ENCODE assay signal across 11 cellular contexts in the genomic region with DNA sequence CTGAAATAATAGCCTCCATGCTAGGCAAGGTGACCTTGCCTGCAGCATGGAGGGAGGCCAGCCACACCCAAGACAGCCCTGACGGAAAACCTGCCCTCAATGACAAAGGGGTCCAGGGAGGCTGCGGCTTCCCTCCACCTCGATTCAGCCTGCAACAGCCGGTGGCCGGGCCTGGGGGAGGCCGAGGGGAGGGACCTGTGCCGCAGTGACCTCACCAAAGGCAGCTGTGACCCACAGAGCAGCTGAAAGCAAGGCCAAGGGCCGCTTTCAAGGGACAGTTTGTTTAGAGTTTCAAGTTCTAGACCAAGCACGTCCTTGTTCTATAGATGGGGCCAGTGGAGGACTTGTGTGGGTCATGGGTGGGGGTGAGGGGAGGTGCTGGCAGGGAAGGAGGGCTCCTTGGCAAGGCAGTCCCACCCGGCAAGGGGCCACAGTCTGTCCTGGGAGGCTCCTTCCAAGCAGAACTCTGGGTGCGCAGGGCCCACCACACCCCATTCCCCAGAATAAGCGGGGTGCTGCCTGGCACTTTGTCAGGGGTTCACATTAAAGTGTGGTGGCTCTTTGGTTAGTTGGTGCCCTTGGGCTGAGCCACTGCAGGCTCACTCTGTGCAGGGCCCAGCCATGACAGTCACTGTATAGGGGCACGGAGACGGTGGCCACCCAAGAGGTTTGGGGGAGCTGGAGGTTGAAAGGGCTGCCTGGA.
DNase-seq lines count a peak whose midpoint lies in the region; FAIRE-seq and TF ChIP-seq lines count a peak whose summit lies in the region.
"Had no signal": no experiment of that assay in that cellular context is flagged by ENCODE, and none has a peak within 500 bp of the region (broad histone marks: within the 10 kb centered on the region; RNA-seq: fewer than 3 reads in every experiment).

No MANE protein-coding gene starts in this region.

- peaks cover 70% of the 10 kb centered on the region for H3K4me1 Mint-ChIP-seq in nephron progenitor cell
- H3K4me1 Mint-ChIP-seq in type B pancreatic cell (ENCODE audit: unreplicated experiment): peaks cover 70% of the 10 kb centered on the region

- H3K27me3 ChIP-seq in Peyer's patch (no peaks in the 10 kb centered on the region), esophagus squamous epithelium (no peaks in the 10 kb centered on the region)

- H3K27me3 Mint-ChIP-seq in nephron progenitor cell (ENCODE audit: low read depth, poor library complexity) (peaks cover 6% of the 10 kb centered on the region), type B pancreatic cell (no peaks in the 10 kb centered on the region)
- H3K27me3 Mint-ChIP-seq: activated B cell treated with CpG ODN at 0.5 μM for 24 hours had no signal

- H3K27ac Mint-ChIP-seq in nephron progenitor cell (peak overlapping the region; percentile 64), type B pancreatic cell (peak overlapping the region; percentile 83)
- H3K27ac Mint-ChIP-seq: activated B cell treated with CpG ODN at 0.5 μM for 24 hours had no signal

- 54 to 69% methylated on average over 4 to 12 of the region's 14 CpGs for WGBS in esophagus squamous epithelium, 2 donors

- H3K36me3 Mint-ChIP-seq in nephron progenitor cell (ENCODE audit: low read depth) (peaks cover 27% of the 10 kb centered on the region), type B pancreatic cell (peaks cover 28% of the 10 kb centered on the region)

- peak in 1 of 3 donors; percentile 46 for DNase-seq in Peyer's patch
- DNase-seq in esophagus squamous epithelium (lab: John Stamatoyannopoulos, UW): no peak
- no peak for DNase-seq in nephron progenitor cell
- DNase-seq in type B pancreatic cell (ENCODE audit: extremely low spot score, unreplicated experiment): no peak
- DNase-seq in RPMI8226: no peak
- DNase-seq in SHP77 (lab: John Stamatoyannopoulos, UW): no peak
- DNase-seq in GM12892 (ENCODE audit: insufficient read length): no peak
- DNase-seq: activated B cell treated with CpG ODN at 0.5 μM for 24 hours; activated naive CD4-positive, alpha-beta T cell treated with Interleukin-2 at 50 U/mL for 16 hours; NCI-H1436 treated with DMSO at 0.1 percent for 48 hours had no signal

- H3K9me3 Mint-ChIP-seq in nephron progenitor cell (no peaks in the 10 kb centered on the region), type B pancreatic cell (no peaks in the 10 kb centered on the region)
- H3K9me3 Mint-ChIP-seq: activated B cell treated with CpG ODN at 0.5 μM for 24 hours had no signal

- TF ChIP-seq POLR2A in Peyer's patch (IDR thresholded peaks at IDR 0.05) (no peak), esophagus squamous epithelium (IDR thresholded peaks at IDR 0.05) (no peak), GM12892 (IDR thresholded peaks at IDR 0.05; ENCODE audit: low read depth, low read length) (no peak)

- intact Hi-C loops in esophagus squamous epithelium (cut with DNase I): no loop called here

- H3K4me1 ChIP-seq in Peyer's patch (peaks cover 0 to 45% (median 7%) of the 10 kb centered on the region in 4 donors), esophagus squamous epithelium (peaks cover 55 to 100% (median 87%) of the 10 kb centered on the region in 3 donors)

- H3K9me3 ChIP-seq in Peyer's patch (no peaks in the 10 kb centered on the region), esophagus squamous epithelium (no peaks in the 10 kb centered on the region)

- no peak overlapping the region for H3K4me3 Mint-ChIP-seq in nephron progenitor cell
- peak overlapping the region; percentile 14 for H3K4me3 Mint-ChIP-seq in type B pancreatic cell
- H3K4me3 Mint-ChIP-seq: activated B cell treated with CpG ODN at 0.5 μM for 24 hours had no signal

- H3K27ac ChIP-seq in Peyer's patch: peak overlapping the region; percentile 5 to 87 (median 50)
- H3K27ac ChIP-seq in esophagus squamous epithelium: peak overlapping the region; percentile 87 to 97 (median 89)
- H3K27ac ChIP-seq: HL-60 had no signal

- TF ChIP-seq CTCF in Peyer's patch (IDR thresholded peaks at IDR 0.05): no peak
- TF ChIP-seq CTCF in esophagus squamous epithelium (IDR thresholded peaks at IDR 0.05): no peak
- TF ChIP-seq CTCF in nephron progenitor cell (IDR thresholded peaks at IDR 0.05): no peak
- TF ChIP-seq CTCF in type B pancreatic cell (conservative IDR thresholded peaks at IDR 0.05): no peak

- H3K36me3 ChIP-seq in Peyer's patch (peaks cover 0 to 14% (median 0%) of the 10 kb centered on the region in 3 donors), esophagus squamous epithelium (peaks cover 0 to 52% (median 3%) of the 10 kb centered on the region in 3 donors)

- H3K4me3 ChIP-seq in Peyer's patch (no peak overlapping the region), esophagus squamous epithelium (no peak overlapping the region)

- FAIRE-seq in GM12892 (lab: Jason Lieb, UNC): no peak
